ENCODE assay signal across 14 cellular contexts in genomic region chr4:54929459-54929858, GRCh38.
DNase-seq lines count a peak whose midpoint lies in the region; ATAC-seq and TF ChIP-seq lines count a peak whose summit lies in the region.
"Had no signal": no experiment of that assay in that cellular context is flagged by ENCODE, and none has a peak within 500 bp of the region (broad histone marks: within the 10 kb centered on the region; RNA-seq: fewer than 3 reads in every experiment).

No MANE protein-coding gene starts in this region.

- no peak overlapping the region for H3K4me3 Mint-ChIP-seq in effector memory CD8-positive, alpha-beta T cell
- H3K4me3 Mint-ChIP-seq in neural progenitor cell = no peak overlapping the region
- H3K4me3 Mint-ChIP-seq: activated naive CD8-positive, alpha-beta T cell treated with anti-CD3 and anti-CD28 coated beads, Interleukin-2, amount 10 ng/mL, durations not matched to agents 7 days and 5 days had no signal

- H3K9me3 Mint-ChIP-seq in effector memory CD8-positive, alpha-beta T cell = peaks cover 0 to under 1% of the 10 kb centered on the region in 2 donors
- peaks cover 7% of the 10 kb centered on the region for H3K9me3 Mint-ChIP-seq in neural progenitor cell

- no peaks in the 10 kb centered on the region for H3K79me2 ChIP-seq in neural progenitor cell (ENCODE audit: low read depth)

- no peak for TF ChIP-seq CTCF in neural progenitor cell (IDR thresholded peaks at IDR 0.05)
- TF ChIP-seq CTCF in mucosa of descending colon (IDR thresholded peaks at IDR 0.05) = no peak
- TF ChIP-seq CTCF in tibial artery (IDR thresholded peaks at IDR 0.05) = no peak

- intact Hi-C loops in mucosa of descending colon (cut with DNase I, micrococcal nuclease) = no loop called here
- intact Hi-C loops in tibial artery (cut with DNase I; ENCODE audit: low total_unique reads) = no loop called here

- H4K20me1 ChIP-seq in neural progenitor cell (ENCODE audit: low read depth) = no peaks in the 10 kb centered on the region

- no peak overlapping the region for H3K27ac Mint-ChIP-seq in effector memory CD8-positive, alpha-beta T cell
- H3K27ac Mint-ChIP-seq in neural progenitor cell = no peak overlapping the region
- H3K27ac Mint-ChIP-seq: activated naive CD8-positive, alpha-beta T cell treated with anti-CD3 and anti-CD28 coated beads, Interleukin-2, amount 10 ng/mL, durations not matched to agents 7 days and 5 days had no signal

- H3K27me3 ChIP-seq in neural progenitor cell (no peaks in the 10 kb centered on the region), tibial artery (no peaks in the 10 kb centered on the region)

- DNase-seq in DMS153 (lab: John Stamatoyannopoulos, UW) (peak; percentile 55), NCI-H2171 (lab: John Stamatoyannopoulos, UW) (peak; percentile 78), neural progenitor cell (ENCODE audit: low spot score) (no peak), mucosa of descending colon (no peak), tibial artery (no peak)
- no peak for DNase-seq in effector memory CD8-positive, alpha-beta T cell
- DNase-seq: activated CD4-positive, CD25-positive, alpha-beta regulatory T cell; activated naive CD8-positive, alpha-beta T cell treated with anti-CD3 and anti-CD28 coated beads, Interleukin-2, amount 10 ng/mL, durations not matched to agents 7 days and 5 days; GF-D8; stimulated activated naive CD8-positive, alpha-beta T cell treated with anti-CD3 and anti-CD28 coated beads, Interleukin-15, Interleukin-2, amounts not matched to agents 100 U/mL and 50 U/mL, for 24 hours had no signal

- ATAC-seq in effector memory CD8-positive, alpha-beta T cell (replicated peaks) = peak; percentile 19
- ATAC-seq in mucosa of descending colon (no peak), GM19397 (IDR thresholded peaks at IDR 0.05; ENCODE audit: unreplicated experiment) (no peak), GM18867 (IDR thresholded peaks at IDR 0.05; ENCODE audit: unreplicated experiment) (no peak)
- ATAC-seq: HCT116; stimulated activated naive CD8-positive, alpha-beta T cell treated with anti-CD3 and anti-CD28 coated beads, Interleukin-15, Interleukin-2, amounts not matched to agents 100 U/mL and 50 U/mL, for 24 hours had no signal

- H3K4me3 ChIP-seq in neural progenitor cell (no peak overlapping the region), mucosa of descending colon (no peak overlapping the region), tibial artery (no peak overlapping the region)
- H3K4me3 ChIP-seq: coronary artery had no signal

- H3K36me3 ChIP-seq in neural progenitor cell = no peaks in the 10 kb centered on the region
- H3K36me3 ChIP-seq in mucosa of descending colon (ENCODE audit: low read depth) = no peaks in the 10 kb centered on the region
- H3K36me3 ChIP-seq in tibial artery = no peaks in the 10 kb centered on the region

- H3K27me3 Mint-ChIP-seq in effector memory CD8-positive, alpha-beta T cell = no peaks in the 10 kb centered on the region
- peaks cover 4% of the 10 kb centered on the region for H3K27me3 Mint-ChIP-seq in neural progenitor cell (ENCODE audit: insufficient read depth, low read depth)

- H3K4me1 ChIP-seq in neural progenitor cell (peaks cover 2% of the 10 kb centered on the region), mucosa of descending colon (ENCODE audit: low read depth) (no peaks in the 10 kb centered on the region), tibial artery (no peaks in the 10 kb centered on the region)

- H3F3A ChIP-seq in neural progenitor cell (ENCODE audit: low read depth) = no peaks in the 10 kb centered on the region

- H3K27ac ChIP-seq in neural progenitor cell (no peak overlapping the region), tibial artery (no peak overlapping the region)
- H3K27ac ChIP-seq: coronary artery had no signal

- no peak overlapping the region for H3K9ac ChIP-seq in neural progenitor cell

- H3K4me1 Mint-ChIP-seq in effector memory CD8-positive, alpha-beta T cell (ENCODE audit: low read depth in 2 of 2) = no peaks in the 10 kb centered on the region
- no peaks in the 10 kb centered on the region for H3K4me1 Mint-ChIP-seq in neural progenitor cell
- H3K4me1 Mint-ChIP-seq: activated naive CD8-positive, alpha-beta T cell treated with anti-CD3 and anti-CD28 coated beads, Interleukin-2, amount 10 ng/mL, durations not matched to agents 7 days and 5 days had no signal

- H3K36me3 Mint-ChIP-seq in effector memory CD8-positive, alpha-beta T cell (ENCODE audit: insufficient read depth) = no peaks in the 10 kb centered on the region
- H3K36me3 Mint-ChIP-seq in neural progenitor cell = no peaks in the 10 kb centered on the region
- H3K36me3 Mint-ChIP-seq: activated naive CD8-positive, alpha-beta T cell treated with anti-CD3 and anti-CD28 coated beads, Interleukin-2, amount 10 ng/mL, durations not matched to agents 7 days and 5 days had no signal

- H2AFZ ChIP-seq in neural progenitor cell (replicated peaks) = peak overlapping the region; percentile 1

- H3K9me3 ChIP-seq in neural progenitor cell (ENCODE audit: low read depth) (no peaks in the 10 kb centered on the region), mucosa of descending colon (no peaks in the 10 kb centered on the region), tibial artery (no peaks in the 10 kb centered on the region)

- no peak overlapping the region for H3K4me2 ChIP-seq in neural progenitor cell

Comparison
In these comparisons a context has a peak if more than half of its experiments do, and no peak if none do; other contexts are left out.
1. DNase-seq: peak in DMS153 (single experiment) and NCI-H2171 (single experiment); none in effector memory CD8-positive, alpha-beta T cell (0 of 3), neural progenitor cell (single experiment), mucosa of descending colon (0 of 3) and tibial artery (0 of 2).